In the genomic region with DNA sequence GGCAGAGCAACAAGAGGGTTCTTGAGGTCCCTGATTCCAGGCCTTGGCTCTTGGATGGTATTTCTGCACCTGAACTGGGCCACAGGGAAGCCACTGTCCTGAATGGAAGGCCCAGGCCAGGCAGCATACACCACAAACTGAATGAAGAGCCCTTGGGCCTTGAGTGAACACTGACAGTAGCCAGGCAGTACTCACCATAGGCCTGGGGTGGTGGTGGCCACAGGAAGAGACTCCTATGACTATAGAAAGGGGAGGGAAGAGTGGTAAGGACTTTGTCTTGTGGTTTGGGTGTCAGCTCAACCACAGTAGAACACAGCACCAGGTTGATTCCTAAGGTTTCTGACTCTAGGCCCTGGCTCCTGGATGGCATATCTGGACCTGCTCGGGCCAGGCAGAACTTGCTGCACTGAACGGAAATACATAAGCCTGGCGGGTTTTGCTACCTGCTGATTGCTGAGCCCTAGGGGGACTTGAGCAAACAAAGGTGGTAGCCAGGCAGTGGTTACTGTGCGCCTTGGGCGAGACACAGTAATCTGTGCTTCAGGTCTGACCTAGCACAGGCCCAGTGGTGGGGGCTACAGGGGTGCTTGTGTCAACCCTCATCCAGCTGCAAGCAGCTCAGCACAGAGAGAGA, we compare ENCODE assay signal across 16 cellular contexts.
"Had no signal": no experiment of that assay in that cellular context is flagged by ENCODE, and none has a peak within 500 bp of the region (broad histone marks: within the 10 kb centered on the region; RNA-seq: fewer than 3 reads in every experiment).

No MANE protein-coding gene starts in this region.

- H3K27ac Mint-ChIP-seq: activated CD4-positive, alpha-beta T cell treated with anti-CD3 and anti-CD28 coated beads, Interleukin-2, amount 10 ng/mL, durations not matched to agents 7 days and 5 days; activated naive CD4-positive, alpha-beta T cell treated with anti-CD3 and anti-CD28 coated beads, Interleukin-2, amount 10 ng/mL, durations not matched to agents 7 days and 5 days; T-helper 17 cell had no signal

- H3K4me3 Mint-ChIP-seq: activated CD4-positive, alpha-beta T cell treated with anti-CD3 and anti-CD28 coated beads, Interleukin-2, amount 10 ng/mL, durations not matched to agents 7 days and 5 days; activated naive CD4-positive, alpha-beta T cell treated with anti-CD3 and anti-CD28 coated beads, Interleukin-2, amount 10 ng/mL, durations not matched to agents 7 days and 5 days; nephron; T-helper 17 cell had no signal

- H3K27me3 ChIP-seq: body of pancreas, upper lobe of left lung had no signal

- ATAC-seq: body of pancreas, psoas muscle, T-helper 17 cell had no signal

- H3K36me3 ChIP-seq: upper lobe of left lung had no signal

- DNase-seq: activated CD4-positive, alpha-beta T cell treated with anti-CD3 and anti-CD28 coated beads, Interleukin-2, amount 10 ng/mL, durations not matched to agents 7 days and 5 days; activated CD4-positive, CD25-positive, alpha-beta regulatory T cell; activated CD8-positive, alpha-beta memory T cell treated with anti-CD3 and anti-CD28 coated beads for 24 hours; activated naive CD4-positive, alpha-beta T cell treated with anti-CD3 and anti-CD28 coated beads, Interleukin-2, amount 10 ng/mL, durations not matched to agents 7 days and 5 days; amniotic stem cell; body of pancreas; effector memory CD4-positive, alpha-beta T cell; hippocampal formation; psoas muscle; stimulated activated CD4-positive, alpha-beta T cell treated with anti-CD3 and anti-CD28 coated beads, Interleukin-4, amount 100 ng/mL, for 4 hours; substantia nigra; T-helper 17 cell; upper lobe of left lung had no signal

- FAIRE-seq: TTC549 had no signal

- H3K4me3 ChIP-seq: body of pancreas, lung, psoas muscle, upper lobe of left lung had no signal

- H3K27me3 Mint-ChIP-seq: activated CD4-positive, alpha-beta T cell treated with anti-CD3 and anti-CD28 coated beads, Interleukin-2, amount 10 ng/mL, durations not matched to agents 7 days and 5 days; activated naive CD4-positive, alpha-beta T cell treated with anti-CD3 and anti-CD28 coated beads, Interleukin-2, amount 10 ng/mL, durations not matched to agents 7 days and 5 days; T-helper 17 cell had no signal

- H3K27ac ChIP-seq: psoas muscle, upper lobe of left lung had no signal
